Comparison of ENCODE assay signal across 19 cellular contexts in the genomic region with DNA sequence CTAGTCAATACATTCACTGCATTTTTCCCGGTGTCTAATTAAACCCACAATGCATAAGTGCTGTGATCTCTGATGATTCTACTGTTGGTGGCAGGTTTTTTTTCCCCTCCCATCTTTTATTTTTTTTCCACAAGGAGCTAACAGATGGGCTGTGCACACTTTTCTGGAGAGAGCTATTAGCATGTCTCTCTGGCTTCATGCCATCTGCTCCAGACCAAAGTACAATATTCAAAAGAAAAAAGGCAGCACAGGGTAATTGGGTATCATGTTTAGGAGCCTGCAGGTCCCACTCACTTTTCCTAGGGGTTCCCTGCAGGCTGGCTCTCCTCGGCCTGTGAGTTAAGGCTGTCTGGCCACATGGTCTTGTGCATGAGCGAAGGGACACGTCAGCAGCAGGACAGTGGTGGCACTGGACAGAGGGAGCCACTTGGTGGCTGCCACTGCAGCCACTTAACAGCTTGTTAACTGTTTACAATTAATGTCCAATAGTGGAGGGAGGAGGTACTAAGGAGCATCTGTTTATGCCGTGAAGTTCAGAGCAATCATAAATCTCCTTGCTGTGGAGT. TPM values are rescaled to one million over a fixed set of nuclear protein-coding genes. Genes with fewer than 3 reads are reported as not detected.
DNase-seq lines count a peak whose midpoint lies in the region; ATAC-seq and TF ChIP-seq lines count a peak whose summit lies in the region.
"Had no signal": no experiment of that assay in that cellular context is flagged by ENCODE, and none has a peak within 500 bp of the region (broad histone marks: within the 10 kb centered on the region; RNA-seq: fewer than 3 reads in every experiment).

No MANE protein-coding gene starts in this region.

- peaks cover 0 to 3% (median 0%) of the 10 kb centered on the region in 5 experiments for H3K9me3 Mint-ChIP-seq in brain
- H3K9me3 Mint-ChIP-seq: activated T-cell treated with anti-CD3 and anti-CD28 coated beads, Interleukin-2, amount 50 U/mL, for 24 hours had no signal

- H3K27me3 Mint-ChIP-seq in brain = peaks cover 2% of the 10 kb centered on the region
- H3K27me3 Mint-ChIP-seq: activated T-cell treated with anti-CD3 and anti-CD28 coated beads, Interleukin-2, amount 50 U/mL, for 24 hours had no signal

- ATAC-seq in GM19395 (IDR thresholded peaks at IDR 0.05; ENCODE audit: unreplicated experiment) = no peak
- no peak for ATAC-seq in GM19328 (IDR thresholded peaks at IDR 0.05; ENCODE audit: unreplicated experiment)
- no peak for ATAC-seq in GM19455 (IDR thresholded peaks at IDR 0.05; ENCODE audit: unreplicated experiment)
- ATAC-seq: stimulated activated naive CD8-positive, alpha-beta T cell treated with anti-CD3 and anti-CD28 coated beads, Interleukin-15, Interleukin-2, amounts not matched to agents 100 U/mL and 50 U/mL, for 24 hours had no signal

- H3K4me3 Mint-ChIP-seq in brain = peak overlapping the region in 1 of 5 experiments; percentile 13
- H3K4me3 Mint-ChIP-seq: activated T-cell treated with anti-CD3 and anti-CD28 coated beads, Interleukin-2, amount 50 U/mL, for 24 hours had no signal

- H3K27ac Mint-ChIP-seq in brain = peak overlapping the region; percentile 22 to 86 (median 59)
- H3K27ac Mint-ChIP-seq: activated T-cell treated with anti-CD3 and anti-CD28 coated beads, Interleukin-2, amount 50 U/mL, for 24 hours had no signal

- peaks cover 41% of the 10 kb centered on the region for H3K4me1 Mint-ChIP-seq in brain

- TF ChIP-seq CTCF in brain (conservative IDR thresholded peaks at IDR 0.05) = no peak

- DNase-seq in DMS 273 (lab: John Stamatoyannopoulos, UW; ENCODE audit: unreplicated experiment) (peak; percentile 96), NCI-H1436 treated with DMSO at 0.1 percent for 48 hours (lab: John Stamatoyannopoulos, UW) (peak; percentile 54), NCI-H446 (lab: John Stamatoyannopoulos, UW) (peak; percentile 39 to 71), T-helper 1 cell (no peak)
- DNase-seq: activated CD4-positive, alpha-beta T cell treated with anti-CD3 and anti-CD28 coated beads for 1 hour; activated CD8-positive, alpha-beta memory T cell treated with anti-CD3 and anti-CD28 coated beads for 24 hours; activated naive CD4-positive, alpha-beta T cell; activated T-cell treated with anti-CD3 and anti-CD28 coated beads, Interleukin-2, amount 50 U/mL, for 24 hours; cortex of kidney; GDM1; kidney glomerular epithelial cell; nucleus accumbens; Right ventricle myocardium superior; stimulated activated CD4-positive, alpha-beta T cell treated with anti-CD3 and anti-CD28 coated beads, Interleukin-4, amount 100 ng/mL, for 24 hours; stimulated activated naive CD8-positive, alpha-beta T cell treated with anti-CD3 and anti-CD28 coated beads, Interleukin-15, Interleukin-2, amounts not matched to agents 100 U/mL and 50 U/mL, for 24 hours had no signal

- H3K36me3 Mint-ChIP-seq in brain = peaks cover 11% of the 10 kb centered on the region

RNA-seq across cellular contexts. Expression of gene C8B, which starts 53.5 kb away (rescaled TPM):
- polyA plus RNA-seq in brain (ENCODE audit: insufficient read depth, low read depth, low replicate concordance) = not detected

Comparison
In these comparisons a context has a peak if more than half of its experiments do, and no peak if none do; other contexts are left out.
1. DNase-seq: peak in DMS 273 (single experiment), NCI-H1436 treated with DMSO at 0.1 percent for 48 hours (single experiment) and NCI-H446 (2 of 2); none in T-helper 1 cell (0 of 5).